ENCODE assay signal across 8 cellular contexts in genomic region chr18:53909668-53910067, GRCh38.
DNase-seq lines count a peak whose midpoint lies in the region; ATAC-seq, FAIRE-seq and TF ChIP-seq lines count a peak whose summit lies in the region.

No MANE protein-coding gene starts in this region.

- H3K4me3 ChIP-seq in osteoblast (ENCODE audit: insufficient read depth, low read length) (no peak overlapping the region), aorta (ENCODE audit: low read length in 2 of 2) (no peak overlapping the region)

- H2AFZ ChIP-seq in osteoblast (ENCODE audit: low read length): no peak overlapping the region

- H3K27me3 ChIP-seq in osteoblast (ENCODE audit: insufficient read depth, low read length): no peaks in the 10 kb centered on the region
- no peaks in the 10 kb centered on the region for H3K27me3 ChIP-seq in aorta (ENCODE audit: control insufficient read depth in 1 of 2, insufficient read depth in 2 of 2, low read length in 1 of 2)

- H3K9me3 ChIP-seq in osteoblast (ENCODE audit: low read depth, low read length) (no peaks in the 10 kb centered on the region), aorta (ENCODE audit: control insufficient read depth, low read length) (no peaks in the 10 kb centered on the region)

- no peak overlapping the region for H3K27ac ChIP-seq in osteoblast (ENCODE audit: low read depth, low read length)
- H3K27ac ChIP-seq in aorta (ENCODE audit: low read depth in 1 of 2, low read length in 2 of 2): no peak overlapping the region

- intact Hi-C loops in aorta (cut with DNase I): loop anchor here in 1 of 2 donors (10.0 kb wide), 1 partner anchor 205 kb away; no protein-coding TSS in a partner anchor

- no peaks in the 10 kb centered on the region for H4K20me1 ChIP-seq in osteoblast (ENCODE audit: insufficient read depth, low read length)

- H3K79me2 ChIP-seq in osteoblast (ENCODE audit: insufficient read depth, low read length): no peaks in the 10 kb centered on the region

- H3K4me2 ChIP-seq in osteoblast (ENCODE audit: insufficient read depth, low read length): no peak overlapping the region

- TF ChIP-seq POLR2A in GM12892 (IDR thresholded peaks at IDR 0.05; ENCODE audit: low read depth, low read length): no peak

- FAIRE-seq in GM12892 (lab: Jason Lieb, UNC): no peak

- DNase-seq in activated naive CD4-positive, alpha-beta T cell treated with Interleukin-2 at 50 U/mL for 16 hours: peak; percentile 4
- no peak for DNase-seq in activated naive CD4-positive, alpha-beta T cell treated with anti-CD3 and anti-CD28 coated beads, Interleukin-2, amount 50 U/mL, for 16 hours
- peak; percentile 6 to 26 for DNase-seq in activated CD4-positive, alpha-beta T cell treated with anti-CD3 and anti-CD28 coated beads, Interleukin-2, amount 50 U/mL, for 48 hours
- DNase-seq in osteoblast (ENCODE audit: insufficient read length, low spot score, missing footprints): no peak
- DNase-seq in GM12892 (ENCODE audit: insufficient read length): no peak
- no peak for DNase-seq in aorta
- DNase-seq in activated CD8-positive, alpha-beta memory T cell treated with anti-CD3 and anti-CD28 coated beads for 24 hours: no peak

- ATAC-seq in HG03439 (IDR thresholded peaks at IDR 0.05; ENCODE audit: unreplicated experiment) (peak; percentile 87), aorta (ENCODE audit: low FRiP score) (no peak)

- no peaks in the 10 kb centered on the region for H3K36me3 ChIP-seq in osteoblast (ENCODE audit: insufficient read depth, low read length)
- no peaks in the 10 kb centered on the region for H3K36me3 ChIP-seq in aorta (ENCODE audit: control insufficient read depth in 1 of 2, insufficient read depth in 2 of 2, low read length in 1 of 2)

- H3K4me1 ChIP-seq in osteoblast (ENCODE audit: insufficient read depth, low read length) (no peaks in the 10 kb centered on the region), aorta (ENCODE audit: control insufficient read depth in 1 of 2, insufficient read depth in 2 of 2, low read length in 2 of 2) (no peaks in the 10 kb centered on the region)

- 55 to 73% methylated on average over 4 of the region's 4 CpGs for WGBS in aorta, 2 donors

- TF ChIP-seq CTCF in osteoblast (IDR thresholded peaks at IDR 0.05; ENCODE audit: extremely low read depth, low read depth, low read length): peak; percentile 50

Comparison
In these comparisons a context has a peak if more than half of its experiments do, and no peak if none do; other contexts are left out.
1. DNase-seq: peak in activated naive CD4-positive, alpha-beta T cell treated with Interleukin-2 at 50 U/mL for 16 hours (single experiment) and activated CD4-positive, alpha-beta T cell treated with anti-CD3 and anti-CD28 coated beads, Interleukin-2, amount 50 U/mL, for 48 hours (2 of 2); none in activated naive CD4-positive, alpha-beta T cell treated with anti-CD3 and anti-CD28 coated beads, Interleukin-2, amount 50 U/mL, for 16 hours (single experiment), osteoblast (single experiment), GM12892 (single experiment), aorta (0 of 2) and activated CD8-positive, alpha-beta memory T cell treated with anti-CD3 and anti-CD28 coated beads for 24 hours (single experiment).